ENCODE assay signal across 29 cellular contexts in genomic region chr14:34409721-34410120, GRCh38.
"Had no signal": no experiment of that assay in that cellular context is flagged by ENCODE, and none has a peak within 500 bp of the region (broad histone marks: within the 10 kb centered on the region; RNA-seq: fewer than 3 reads in every experiment).

No MANE protein-coding gene starts in this region.

- H3K36me3 ChIP-seq: stomach, suprapubic skin, thoracic aorta, thyroid gland, tibial artery, tibial nerve, transverse colon, upper lobe of left lung, upper lobe of right lung, uterus, vagina had no signal

- H3K27ac ChIP-seq: stomach, suprapubic skin, testis, thoracic aorta, thyroid gland, tibial artery, tibial nerve, transverse colon, upper lobe of left lung, upper lobe of right lung, uterus, vagina had no signal

- H3K36me3 Mint-ChIP-seq: stimulated activated effector memory CD8-positive, alpha-beta T cell treated with anti-CD3 and anti-CD28 coated beads, Interleukin-12 subunit alpha, Interleukin-12 subunit beta, amount 100 ng/mL, for 72 hours; stimulated activated memory B cell treated with anti-CD40 and anti-IgM and Interleukin-4, amounts not matched to agents 10 μg/mL and 1 μg/mL and 100 μg/mL, for 72 hours; type B pancreatic cell had no signal

- DNase-seq: stimulated activated CD4-positive, alpha-beta T cell treated with anti-CD3 and anti-CD28 coated beads, Interleukin-2, amount 100 ng/mL, for 48 hours; stimulated activated CD4-positive, alpha-beta T cell treated with anti-CD3 and anti-CD28 coated beads, Interleukin-4, amount 100 ng/mL, for 1 hour; stimulated activated CD4-positive, alpha-beta T cell treated with anti-CD3 and anti-CD28 coated beads, Interleukin-4, amount 100 ng/mL, for 24 hours; stimulated activated CD4-positive, alpha-beta T cell treated with anti-CD3 and anti-CD28 coated beads, Interleukin-4, amount 100 ng/mL, for 4 hours; stimulated activated CD8-positive, alpha-beta memory T cell treated with anti-CD3 and anti-CD28 coated beads, Interleukin-4, amount 100 ng/mL, for 48 hours; stimulated activated naive B cell treated with anti-CD40 and anti-IgM and Interleukin-4, amounts not matched to agents 10 μg/mL and 1 μg/mL and 100 μg/mL, for 72 hours; stimulated activated naive CD4-positive, alpha-beta T cell; stimulated activated naive CD4-positive, alpha-beta T cell treated with Interleukin-2 at 50 U/mL for 16 hours; stimulated activated naive CD8-positive, alpha-beta T cell treated with anti-CD3 and anti-CD28 coated beads, Interleukin-15, amount 100 ng/mL, for 72 hours; stimulated activated naive CD8-positive, alpha-beta T cell treated with anti-CD3 and anti-CD28 coated beads, Interleukin-15, Interleukin-2, amounts not matched to agents 100 U/mL and 50 U/mL, for 24 hours; stomach; substantia nigra; testis; thyroid gland; tibial artery; transverse colon; trophoblast cell; upper lobe of left lung; upper lobe of right lung; uterus had no signal

- FAIRE-seq: urothelium cell line had no signal

- H3K9me3 Mint-ChIP-seq: type B pancreatic cell had no signal

- H3K9me3 ChIP-seq: testis, thyroid gland had no signal

- H3K4me1 Mint-ChIP-seq: stimulated activated effector memory CD8-positive, alpha-beta T cell treated with anti-CD3 and anti-CD28 coated beads, Interleukin-12 subunit alpha, Interleukin-12 subunit beta, amount 100 ng/mL, for 72 hours; stimulated activated memory B cell treated with anti-CD40 and anti-IgM and Interleukin-4, amounts not matched to agents 10 μg/mL and 1 μg/mL and 100 μg/mL, for 72 hours; stimulated activated naive B cell treated with anti-CD40 and anti-IgM and Interleukin-4, amounts not matched to agents 10 μg/mL and 1 μg/mL and 100 μg/mL, for 72 hours; stimulated activated naive CD8-positive, alpha-beta T cell treated with anti-CD3 and anti-CD28 coated beads, Interleukin-15, amount 100 ng/mL, for 72 hours had no signal

- H3K27ac Mint-ChIP-seq: stimulated activated effector memory CD8-positive, alpha-beta T cell treated with anti-CD3 and anti-CD28 coated beads, Interleukin-12 subunit alpha, Interleukin-12 subunit beta, amount 100 ng/mL, for 72 hours; stimulated activated memory B cell treated with anti-CD40 and anti-IgM and Interleukin-4, amounts not matched to agents 10 μg/mL and 1 μg/mL and 100 μg/mL, for 72 hours; stimulated activated naive B cell treated with anti-CD40 and anti-IgM and Interleukin-4, amounts not matched to agents 10 μg/mL and 1 μg/mL and 100 μg/mL, for 72 hours; stimulated activated naive CD8-positive, alpha-beta T cell treated with anti-CD3 and anti-CD28 coated beads, Interleukin-15, amount 100 ng/mL, for 72 hours; stimulated activated naive CD8-positive, alpha-beta T cell treated with anti-CD3 and anti-CD28 coated beads, Interleukin-15, Interleukin-2, amounts not matched to agents 100 ng/mL and 50 ng/mL, for 24 hours; type B pancreatic cell had no signal

- H3K4me1 ChIP-seq: stomach, suprapubic skin, testis, thyroid gland, tibial artery, tibial nerve, transverse colon, upper lobe of left lung, upper lobe of right lung, uterus, vagina had no signal

- H3K27me3 Mint-ChIP-seq: stimulated activated memory B cell treated with anti-CD40 and anti-IgM and Interleukin-4, amounts not matched to agents 10 μg/mL and 1 μg/mL and 100 μg/mL, for 72 hours; stimulated activated naive CD8-positive, alpha-beta T cell treated with anti-CD3 and anti-CD28 coated beads, Interleukin-15, amount 100 ng/mL, for 72 hours; type B pancreatic cell had no signal

- ATAC-seq: stimulated activated effector memory CD8-positive, alpha-beta T cell treated with anti-CD3 and anti-CD28 coated beads, Interleukin-12 subunit alpha, Interleukin-12 subunit beta, amount 100 ng/mL, for 72 hours; stimulated activated memory B cell treated with anti-CD40 and anti-IgM and Interleukin-4, amounts not matched to agents 10 μg/mL and 1 μg/mL and 100 μg/mL, for 72 hours; stimulated activated naive B cell treated with anti-CD40 and anti-IgM and Interleukin-4, amounts not matched to agents 10 μg/mL and 1 μg/mL and 100 μg/mL, for 72 hours; stimulated activated naive CD8-positive, alpha-beta T cell treated with anti-CD3 and anti-CD28 coated beads, Interleukin-15, amount 100 ng/mL, for 72 hours; stimulated activated naive CD8-positive, alpha-beta T cell treated with anti-CD3 and anti-CD28 coated beads, Interleukin-15, Interleukin-2, amounts not matched to agents 100 U/mL and 50 U/mL, for 24 hours; upper lobe of right lung had no signal

- H3K27me3 ChIP-seq: stomach, suprapubic skin, testis, thyroid gland, tibial artery, tibial nerve, transverse colon, upper lobe of left lung, upper lobe of right lung, uterus, vagina had no signal

- H3K4me3 Mint-ChIP-seq: stimulated activated effector memory CD8-positive, alpha-beta T cell treated with anti-CD3 and anti-CD28 coated beads, Interleukin-12 subunit alpha, Interleukin-12 subunit beta, amount 100 ng/mL, for 72 hours; stimulated activated memory B cell treated with anti-CD40 and anti-IgM and Interleukin-4, amounts not matched to agents 10 μg/mL and 1 μg/mL and 100 μg/mL, for 72 hours; stimulated activated naive B cell treated with anti-CD40 and anti-IgM and Interleukin-4, amounts not matched to agents 10 μg/mL and 1 μg/mL and 100 μg/mL, for 72 hours; stimulated activated naive CD8-positive, alpha-beta T cell treated with anti-CD3 and anti-CD28 coated beads, Interleukin-15, amount 100 ng/mL, for 72 hours; stimulated activated naive CD8-positive, alpha-beta T cell treated with anti-CD3 and anti-CD28 coated beads, Interleukin-15, Interleukin-2, amounts not matched to agents 100 ng/mL and 50 ng/mL, for 24 hours; type B pancreatic cell had no signal

- H3K4me3 ChIP-seq: stomach, suprapubic skin, testis, thoracic aorta, thyroid gland, tibial artery, tibial nerve, transverse colon, upper lobe of left lung, upper lobe of right lung, uterus, vagina had no signal
